15 cellular contexts compared by ENCODE assay signal in genomic region chr6:148547110-148547509, GRCh38.
"Had no signal": no experiment of that assay in that cellular context is flagged by ENCODE, and none has a peak within 500 bp of the region (broad histone marks: within the 10 kb centered on the region; RNA-seq: fewer than 3 reads in every experiment).

No MANE protein-coding gene starts in this region.

- H3K9me3 ChIP-seq: esophagus squamous epithelium, pancreas, psoas muscle, right lobe of liver, thoracic aorta, transverse colon had no signal

- H3K27me3 ChIP-seq: esophagus squamous epithelium, hepatocyte, pancreas, right lobe of liver, transverse colon had no signal

- H3K4me2 ChIP-seq: hepatocyte had no signal

- DNase-seq: esophagus squamous epithelium; foreskin fibroblast; kidney; mammary epithelial cell; occipital lobe; pancreas; psoas muscle; retina; right lobe of liver; stimulated activated CD4-positive, alpha-beta T cell treated with anti-CD3 and anti-CD28 coated beads, Interleukin-4, amount 100 ng/mL, for 24 hours; transverse colon had no signal

- H3K27ac ChIP-seq: esophagus squamous epithelium, hepatocyte, pancreas, psoas muscle, right lobe of liver, thoracic aorta, transverse colon had no signal

- H2AFZ ChIP-seq: hepatocyte had no signal

- H3K79me2 ChIP-seq: hepatocyte had no signal

- H3K4me3 ChIP-seq: esophagus squamous epithelium, hepatocyte, pancreas, psoas muscle, right lobe of liver, thoracic aorta, transverse colon had no signal

- ATAC-seq: natural killer cell treated with Interleukin-12 subunit alpha and Interleukin-12 subunit beta and Interleukin-15 and Interleukin-18, amount 100 ng/mL, for 72 hours; pancreas; psoas muscle; right lobe of liver; stimulated activated memory B cell treated with anti-CD40 and anti-IgM and Interleukin-4, amounts not matched to agents 10 μg/mL and 1 μg/mL and 100 μg/mL, for 72 hours had no signal
